29 cellular contexts compared by ENCODE assay signal in genomic region chr15:51105430-51106016, GRCh38. TPM values are rescaled to one million over a fixed set of nuclear protein-coding genes. Genes with fewer than 3 reads are reported as not detected.
DNase-seq lines count a peak whose midpoint lies in the region; ATAC-seq, FAIRE-seq and TF ChIP-seq lines count a peak whose summit lies in the region.
"Had no signal": no experiment of that assay in that cellular context is flagged by ENCODE, and none has a peak within 500 bp of the region (broad histone marks: within the 10 kb centered on the region; RNA-seq: fewer than 3 reads in every experiment).

No MANE protein-coding gene starts in this region.

- no peaks in the 10 kb centered on the region for H3K4me1 Mint-ChIP-seq in CD14-positive monocyte

- no peak overlapping the region for H3K4me2 ChIP-seq in keratinocyte (ENCODE audit: control insufficient read depth, extremely low read depth, insufficient read depth, low read depth, low read length)
- H3K4me2 ChIP-seq: A549 had no signal

- peak; percentile 61; the same call in 2 of the 3 replicates for ATAC-seq in RWPE2 (ENCODE audit: low read depth)
- ATAC-seq in aorta (ENCODE audit: low FRiP score) = no peak
- ATAC-seq: A549; CD8-positive, alpha-beta T cell; Panc1 had no signal

- 58 to 72% methylated on average over 4 of the region's 4 CpGs for WGBS in esophagus, 2 donors
- WGBS in aorta, 2 donors = 81 to 85% methylated on average over 4 of the region's 4 CpGs

- no peaks in the 10 kb centered on the region for H3K27me3 ChIP-seq in RWPE2 (ENCODE audit: insufficient read depth, poor library complexity, severe bottlenecking)
- no peaks in the 10 kb centered on the region for H3K27me3 ChIP-seq in esophagus (ENCODE audit: control insufficient read depth in 1 of 2, insufficient read depth in 2 of 2, low read length in 2 of 2)
- peaks cover 5% of the 10 kb centered on the region for H3K27me3 ChIP-seq in keratinocyte (ENCODE audit: control insufficient read depth, extremely low read depth, insufficient read depth, low read length)
- no peaks in the 10 kb centered on the region for H3K27me3 ChIP-seq in vagina
- H3K27me3 ChIP-seq in tibial artery = no peaks in the 10 kb centered on the region
- H3K27me3 ChIP-seq in aorta (ENCODE audit: control insufficient read depth in 1 of 2, insufficient read depth in 2 of 2, low read length in 1 of 2) = no peaks in the 10 kb centered on the region
- H3K27me3 ChIP-seq: BLaER1 treated with 17β-estradiol and CSF1 and Interleukin-3, amounts not matched to agents 10 nM and 100 nM had no signal

- dilution Hi-C loops in keratinocyte (cut with MboI; ENCODE audit: extremely low pct_ligation_motif_present, low sequenced_read_pairs) = no loop called here

- H3K9me3 ChIP-seq in RWPE2 (ENCODE audit: severe bottlenecking) (no peaks in the 10 kb centered on the region), esophagus (ENCODE audit: control insufficient read depth in 2 of 2, insufficient read depth in 1 of 2, low read depth in 1 of 2, low read length in 1 of 2) (no peaks in the 10 kb centered on the region), keratinocyte (ENCODE audit: control insufficient read depth, low read depth, low read length) (no peaks in the 10 kb centered on the region), vagina (no peaks in the 10 kb centered on the region), tibial artery (no peaks in the 10 kb centered on the region), aorta (ENCODE audit: control insufficient read depth, low read length) (no peaks in the 10 kb centered on the region)
- H3K9me3 ChIP-seq: A549; BLaER1 treated with 17β-estradiol and CSF1 and Interleukin-3, amounts not matched to agents 10 nM and 100 nM had no signal

- no peaks in the 10 kb centered on the region for H3K79me2 ChIP-seq in keratinocyte (ENCODE audit: control insufficient read depth, insufficient read depth, low read length)

- DNase-seq in RWPE2 (ENCODE audit: low spot score) (no peak), keratinocyte (ENCODE audit: low read depth, low spot score) (no peak), vagina (ENCODE audit: extremely low spot score in 2 of 2) (no peak), CD14-positive monocyte (ENCODE audit: low spot score) (no peak), tibial artery (no peak), aorta (no peak)
- DNase-seq: AML-193; CD8-positive, alpha-beta T cell; DMS 273 treated with DMSO at 0.1 percent for 48 hours; DMS79; EL; GF-D8; H7; NCI-H1092 treated with DMSO at 0.1 percent for 48 hours; NCI-H1436; NCI-H187; NCI-H2081 treated with DMSO at 0.1 percent for 48 hours; NCI-H2171; NCI-H226; NCI-H510A; NCI-H69; SHP77 treated with DMSO at 0.1 percent for 48 hours had no signal

- peaks cover 14 to 44% (median 28%) of the 10 kb centered on the region in 3 donors for H3K27me3 Mint-ChIP-seq in CD14-positive monocyte (ENCODE audit: low read depth in 3 of 3)

- peak; percentile 43 for FAIRE-seq in keratinocyte (lab: Jason Lieb, UNC)
- FAIRE-seq: A549, GM12891, GM19239 had no signal

- H3K4me1 ChIP-seq in RWPE2 (ENCODE audit: insufficient read depth, poor library complexity, severe bottlenecking) (no peaks in the 10 kb centered on the region), esophagus (ENCODE audit: control insufficient read depth in 2 of 2, insufficient read depth in 2 of 2, low read length in 1 of 2) (peaks cover 0 to 6% of the 10 kb centered on the region in 2 donors), keratinocyte (ENCODE audit: control insufficient read depth, extremely low read depth, insufficient read depth, low read length) (peaks cover 2% of the 10 kb centered on the region), vagina (peaks cover 44% of the 10 kb centered on the region), tibial artery (peaks cover 0 to 58% (median 32%) of the 10 kb centered on the region in 4 donors), aorta (ENCODE audit: control insufficient read depth in 1 of 2, insufficient read depth in 2 of 2, low read length in 2 of 2) (peaks cover 3 to 8% of the 10 kb centered on the region in 2 donors)
- H3K4me1 ChIP-seq: A549 had no signal

- intact Hi-C loops in vagina (cut with DNase I) = no loop called here
- intact Hi-C loops in CD14-positive monocyte (cut with micrococcal nuclease) = no loop called here
- intact Hi-C loops in tibial artery (cut with DNase I; ENCODE audit: low total_unique reads) = no loop called here
- intact Hi-C loops in aorta (cut with DNase I) = no loop called here

- H3K27ac Mint-ChIP-seq in CD14-positive monocyte = no peak overlapping the region
- H3K27ac Mint-ChIP-seq: CD8-positive, alpha-beta T cell had no signal

- H3K27ac ChIP-seq in RWPE2 (ENCODE audit: poor library complexity, severe bottlenecking) = no peak overlapping the region
- peak overlapping the region; percentile 26 to 58 for H3K27ac ChIP-seq in esophagus (ENCODE audit: low read depth in 2 of 2, low read length in 1 of 2)
- no peak overlapping the region for H3K27ac ChIP-seq in keratinocyte (ENCODE audit: control insufficient read depth, insufficient read depth, low read length)
- peak overlapping the region; percentile 66 for H3K27ac ChIP-seq in vagina
- peak overlapping the region in 1 of 2 donors; percentile 63 for H3K27ac ChIP-seq in tibial artery
- no peak overlapping the region for H3K27ac ChIP-seq in aorta (ENCODE audit: low read depth in 1 of 2, low read length in 2 of 2)
- H3K27ac ChIP-seq: A549; BLaER1 treated with 17β-estradiol and CSF1 and Interleukin-3, amounts not matched to agents 10 nM and 100 nM; RWPE1 had no signal

- no peaks in the 10 kb centered on the region for H3K36me3 Mint-ChIP-seq in CD14-positive monocyte
- H3K36me3 Mint-ChIP-seq: CD8-positive, alpha-beta T cell had no signal

- no peak overlapping the region for H2AFZ ChIP-seq in keratinocyte (ENCODE audit: control insufficient read depth, low read length)

- H3K4me3 ChIP-seq in RWPE2 (ENCODE audit: severe bottlenecking) (no peak overlapping the region), esophagus (ENCODE audit: low read depth in 1 of 2, low read length in 2 of 2) (no peak overlapping the region), keratinocyte (ENCODE audit: control insufficient read depth in 2 of 3, extremely low read depth in 1 of 3, insufficient read depth in 2 of 3, low read depth in 1 of 3, low read length in 3 of 3) (no peak overlapping the region), vagina (no peak overlapping the region), tibial artery (no peak overlapping the region), aorta (ENCODE audit: low read length in 2 of 2) (no peak overlapping the region)
- H3K4me3 ChIP-seq: A549; BLaER1 treated with 17β-estradiol and CSF1 and Interleukin-3, amounts not matched to agents 10 nM and 100 nM had no signal

- H3K9ac ChIP-seq in keratinocyte (ENCODE audit: control insufficient read depth, extremely low read depth, insufficient read depth, low read length) = no peak overlapping the region
- H3K9ac ChIP-seq: BLaER1 treated with 17β-estradiol and CSF1 and Interleukin-3, amounts not matched to agents 10 nM and 100 nM had no signal

- H4K20me1 ChIP-seq in keratinocyte (ENCODE audit: control insufficient read depth, extremely low read depth, insufficient read depth, low read length) = no peaks in the 10 kb centered on the region
- H4K20me1 ChIP-seq: BLaER1 treated with 17β-estradiol and CSF1 and Interleukin-3, amounts not matched to agents 10 nM and 100 nM had no signal

- H3K36me3 ChIP-seq in RWPE2 (ENCODE audit: low read depth) = no peaks in the 10 kb centered on the region
- no peaks in the 10 kb centered on the region for H3K36me3 ChIP-seq in esophagus (ENCODE audit: control insufficient read depth in 2 of 2, insufficient read depth in 2 of 2, low read length in 1 of 2)
- no peaks in the 10 kb centered on the region for H3K36me3 ChIP-seq in keratinocyte (ENCODE audit: control insufficient read depth in 2 of 2, extremely low read depth in 1 of 2, insufficient read depth in 2 of 2, low read length in 2 of 2)
- no peaks in the 10 kb centered on the region for H3K36me3 ChIP-seq in vagina
- no peaks in the 10 kb centered on the region for H3K36me3 ChIP-seq in tibial artery
- no peaks in the 10 kb centered on the region for H3K36me3 ChIP-seq in aorta (ENCODE audit: control insufficient read depth in 1 of 2, insufficient read depth in 2 of 2, low read length in 1 of 2)
- H3K36me3 ChIP-seq: BLaER1 treated with 17β-estradiol and CSF1 and Interleukin-3, amounts not matched to agents 10 nM and 100 nM had no signal

- no peak overlapping the region for H3K4me3 Mint-ChIP-seq in CD14-positive monocyte
- H3K4me3 Mint-ChIP-seq: CD8-positive, alpha-beta T cell had no signal

- TF ChIP-seq CTCF in RWPE2 (IDR thresholded peaks at IDR 0.05; ENCODE audit: poor library complexity, severe bottlenecking) (no peak), keratinocyte (optimal IDR thresholded peaks at IDR 0.05 in 1 of 3, IDR thresholded peaks at IDR 0.05 in 1 of 3, conservative IDR thresholded peaks at IDR 0.05 in 1 of 3; ENCODE audit: extremely low read depth in 1 of 3, insufficient read depth in 2 of 3, low read length in 3 of 3) (no peak), vagina (IDR thresholded peaks at IDR 0.05) (no peak), CD14-positive monocyte (IDR thresholded peaks at IDR 0.05) (no peak), tibial artery (IDR thresholded peaks at IDR 0.05) (no peak)

- no peaks in the 10 kb centered on the region for H3K9me1 ChIP-seq in keratinocyte (ENCODE audit: control insufficient read depth, extremely low read depth, insufficient read depth, low read length)

- no peak for TF ChIP-seq POLR2A in vagina (IDR thresholded peaks at IDR 0.05)

- peaks cover 0 to 7% (median 0%) of the 10 kb centered on the region in 7 donors for H3K9me3 Mint-ChIP-seq in CD14-positive monocyte
- H3K9me3 Mint-ChIP-seq: CD8-positive, alpha-beta T cell had no signal

RNA-seq across cellular contexts. Expression of gene TNFAIP8L3, which starts 10.8 kb away (rescaled TPM):
- polyA plus RNA-seq in esophagus (1 to 10 TPM; 9.0 to 9.3 TPM), keratinocyte (0.51 to 0.85 TPM (median 0.52 TPM) in 3 replicates), CD14-positive monocyte (not detected), aorta (10 to 100 TPM; 26.4 to 28.0 TPM)
- 5.4 TPM for polyA plus RNA-seq in keratinocyte (2011; ENCODE audit: low read depth)
- polyA plus RNA-seq in keratinocyte (2011; cell fraction: cytosol; rRNA removed) = 0.70 and 0.92 TPM in 2 replicates
- polyA plus RNA-seq in keratinocyte (2011; cell fraction: nucleus; rRNA removed) = 0.64 and 0.66 TPM in 2 replicates
- 0.84 and 13.0 TPM in 2 replicates for polyA plus RNA-seq in keratinocyte (2012; ENCODE audit: low replicate concordance)
- 0.19 to 1.1 TPM (median 0.59 TPM) in 3 replicates for polyA minus RNA-seq in keratinocyte
- polyA minus RNA-seq in keratinocyte (2011; cell fraction: cytosol; rRNA and poly(A)+ RNA removed) = not detected
- polyA minus RNA-seq in keratinocyte (2011; cell fraction: nucleus; rRNA and poly(A)+ RNA removed) = 0.42 TPM in 1 of 2 replicates, not detected in the other
- total RNA-seq in vagina (21.9 TPM), aorta (10 to 100 TPM; 24.5 to 48.4 TPM)
- total RNA-seq: CD8-positive, alpha-beta T cell had no signal

Comparison
In these comparisons a context has a peak if more than half of its experiments do, and no peak if none do; other contexts are left out.
1. H3K27ac ChIP-seq: peak in esophagus (2 of 2) and vagina (single experiment); none in RWPE2 (single experiment), keratinocyte (single experiment) and aorta (0 of 2).